Comparison of ENCODE assay signal across 21 cellular contexts in the genomic region with DNA sequence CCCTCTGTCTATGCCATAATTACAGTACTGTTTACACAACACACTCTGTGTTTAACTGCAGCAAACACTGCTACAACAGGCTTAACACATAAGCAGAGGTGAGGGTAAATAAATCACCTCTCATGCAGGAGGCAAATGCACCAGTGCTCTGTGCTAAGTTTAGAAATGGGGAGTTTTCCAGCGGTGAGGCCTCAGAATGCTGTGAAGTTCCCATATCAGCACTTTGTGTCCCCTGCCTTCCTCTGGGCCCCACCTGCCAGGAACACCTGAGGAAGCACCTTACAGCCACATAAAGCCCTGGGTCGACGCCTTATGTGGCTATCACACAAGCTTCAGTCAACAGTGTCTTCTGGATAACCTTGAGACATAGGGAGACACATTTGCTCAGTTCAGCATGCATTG.
DNase-seq lines count a peak whose midpoint lies in the region; ATAC-seq and TF ChIP-seq lines count a peak whose summit lies in the region.
"Had no signal": no experiment of that assay in that cellular context is flagged by ENCODE, and none has a peak within 500 bp of the region (broad histone marks: within the 10 kb centered on the region; RNA-seq: fewer than 3 reads in every experiment).

No MANE protein-coding gene starts in this region.

- DNase-seq in COLO668 (lab: John Stamatoyannopoulos, UW; ENCODE audit: unreplicated experiment) (peak; percentile 14), DMS53 (lab: John Stamatoyannopoulos, UW) (peak; percentile 72), NCI-H774 (lab: John Stamatoyannopoulos, UW) (peak; percentile 59), right lobe of liver (no peak), mucosa of gallbladder (ENCODE audit: low spot score) (no peak), SKM-1 treated with dmso at 0.1 percent for 144 hours (lab: John Stamatoyannopoulos, UW; ENCODE audit: unreplicated experiment) (no peak), OCI-M1 (lab: John Stamatoyannopoulos, UW) (no peak)
- DNase-seq: ACHN, AML-193, COR-L47, DMS79, H7, Kasumi-1, NCI-H1105, NCI-H1694, NCI-H2171, NCI-H446, RPMI8226, SW 1271 had no signal

- no peaks in the 10 kb centered on the region for H3K36me3 ChIP-seq in right lobe of liver
- H3K36me3 ChIP-seq: SJSA1 had no signal

- H3K27me3 ChIP-seq in right lobe of liver: no peaks in the 10 kb centered on the region

- peaks cover 0 to 5% (median 2%) of the 10 kb centered on the region in 4 donors for H3K4me1 ChIP-seq in right lobe of liver
- H3K4me1 ChIP-seq: SJSA1 had no signal

- WGBS in right lobe of liver (ENCODE audit: insufficient coverage, low coverage, low lambda C conversion rate, missing lambda C conversion rate): 41% methylated on average over 3 of the region's 3 CpGs

- H3K9me3 ChIP-seq in right lobe of liver: no peaks in the 10 kb centered on the region
- H3K9me3 ChIP-seq: SJSA1 had no signal

- no peak for TF ChIP-seq POLR2A in right lobe of liver (IDR thresholded peaks at IDR 0.05)

- no peak overlapping the region for H3K27ac ChIP-seq in right lobe of liver
- H3K27ac ChIP-seq: SJSA1 had no signal

- no peak overlapping the region for H3K4me3 ChIP-seq in right lobe of liver
- H3K4me3 ChIP-seq: SJSA1 had no signal

- intact Hi-C loops in right lobe of liver (cut with DNase I): no loop called here

- ATAC-seq in right lobe of liver (peak; percentile 64 to 99 (median 91)), HG02642 (IDR thresholded peaks at IDR 0.05; ENCODE audit: poor library complexity, unreplicated experiment) (no peak)

- no peak for TF ChIP-seq CTCF in right lobe of liver (IDR thresholded peaks at IDR 0.05)

Comparison
In these comparisons a context has a peak if more than half of its experiments do, and no peak if none do; other contexts are left out.
1. DNase-seq: peak in COLO668 (single experiment), DMS53 (single experiment) and NCI-H774 (single experiment); none in right lobe of liver (0 of 3), mucosa of gallbladder (single experiment), SKM-1 treated with dmso at 0.1 percent for 144 hours (single experiment) and OCI-M1 (single experiment).